In the genomic region with DNA sequence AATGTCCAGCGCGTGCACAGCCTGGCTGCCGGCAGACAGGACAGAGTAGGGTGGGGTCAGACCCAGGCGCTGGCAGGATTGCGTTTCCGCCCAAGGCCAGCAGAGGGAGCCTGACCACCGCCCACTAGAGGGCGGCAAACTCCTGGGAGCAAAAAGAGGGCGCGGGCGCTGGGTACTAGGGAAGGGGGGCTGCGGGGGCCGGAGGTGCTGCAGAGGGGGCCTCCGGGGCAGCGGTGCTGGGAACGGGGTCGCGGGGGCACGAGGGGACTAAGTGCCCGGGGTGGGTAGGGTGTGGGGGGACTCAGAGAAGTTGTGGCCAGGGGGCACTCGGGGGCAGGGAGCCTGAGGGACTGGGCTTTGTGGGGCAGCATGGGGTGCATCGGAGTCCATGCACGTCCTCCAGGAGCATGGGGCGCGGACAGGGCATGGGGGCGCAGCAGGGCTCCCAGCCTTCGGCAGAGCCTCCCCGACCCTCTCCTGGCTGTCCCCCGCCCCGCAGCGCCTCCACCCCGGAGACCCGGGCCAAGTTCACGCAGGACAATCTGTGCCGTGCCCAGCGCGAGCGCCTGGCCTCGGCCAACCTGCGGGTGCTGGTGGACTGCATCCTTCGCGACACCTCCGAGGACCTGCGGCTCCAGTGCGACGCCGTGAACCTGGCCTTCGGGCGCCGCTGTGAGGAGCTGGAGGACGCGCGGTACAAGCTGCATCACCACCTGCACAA, we compare ENCODE assay signal across 9 cellular contexts. TPM values are rescaled to one million over a fixed set of nuclear protein-coding genes. Genes with fewer than 3 reads are reported as not detected.
A peak's percentile ranks its signal among the peaks of the same experiment; 100 is the strongest.
DNase-seq lines count a peak whose midpoint lies in the region; ATAC-seq and TF ChIP-seq lines count a peak whose summit lies in the region.
"Had no signal": no experiment of that assay in that cellular context is flagged by ENCODE, and none has a peak within 500 bp of the region (broad histone marks: within the 10 kb centered on the region; RNA-seq: fewer than 3 reads in every experiment).

No MANE protein-coding gene starts in this region.

- TF ChIP-seq POLR2A in prostate gland (IDR thresholded peaks at IDR 0.05): no peak

- DNase-seq in NCI-H774 (lab: John Stamatoyannopoulos, UW): peak; percentile 42
- peak; percentile 89 for DNase-seq in activated CD8-positive, alpha-beta memory T cell treated with anti-CD3 and anti-CD28 coated beads, Interleukin-2, amount 50 U/mL, for 48 hours
- peak; percentile 26 for DNase-seq in fibroblast of mammary gland (ENCODE audit: low read depth)
- peak; percentile 50 for DNase-seq in prostate gland (ENCODE audit: low spot score)
- DNase-seq in DMS153 (lab: John Stamatoyannopoulos, UW): no peak

- H3K9ac ChIP-seq in BLaER1 treated with 17β-estradiol and CSF1 and Interleukin-3, amounts not matched to agents 10 nM and 100 nM: no peak overlapping the region; a peak in 1 of 22 replicates

- peak overlapping the region; percentile 63 to 89 (median 82) for H3K4me2 ChIP-seq in BLaER1 treated with 17β-estradiol and CSF1 and Interleukin-3, amounts not matched to agents 10 nM and 100 nM

- TF ChIP-seq CTCF in fibroblast of mammary gland (conservative IDR thresholded peaks at IDR 0.05; ENCODE audit: control insufficient read depth, insufficient read depth, low read depth, low read length): peak; percentile 77
- TF ChIP-seq CTCF in prostate gland (IDR thresholded peaks at IDR 0.05): peak; percentile 78 to 90 (median 87)

- ATAC-seq in GM18868 (IDR thresholded peaks at IDR 0.05; ENCODE audit: unreplicated experiment) (peak; percentile 94), HG03108 (IDR thresholded peaks at IDR 0.05; ENCODE audit: unreplicated experiment) (peak; percentile 82)

- peaks cover 10 to 36% (median 23%) of the 10 kb centered on the region in 10 experiments for H3K4me1 ChIP-seq in BLaER1 treated with 17β-estradiol and CSF1 and Interleukin-3, amounts not matched to agents 10 nM and 100 nM
- H3K4me1 ChIP-seq in prostate gland (replicated peaks): no peaks in the 10 kb centered on the region

- intact Hi-C loops in prostate gland (cut with DNase I): no loop called here

- no peaks in the 10 kb centered on the region for H3K27me3 ChIP-seq in BLaER1 treated with 17β-estradiol and CSF1 and Interleukin-3, amounts not matched to agents 10 nM and 100 nM
- H3K27me3 ChIP-seq in prostate gland (replicated peaks; ENCODE audit: insufficient read depth): no peaks in the 10 kb centered on the region

- no peak overlapping the region for H3K4me3 ChIP-seq in BLaER1 treated with 17β-estradiol and CSF1 and Interleukin-3, amounts not matched to agents 10 nM and 100 nM
- H3K4me3 ChIP-seq in fibroblast of mammary gland (ENCODE audit: control insufficient read depth, low read depth, low read length) (no peak overlapping the region), prostate gland (peak overlapping the region in 1 of 2 donors; percentile 21)

- no peaks in the 10 kb centered on the region for H3K9me3 ChIP-seq in BLaER1 treated with 17β-estradiol and CSF1 and Interleukin-3, amounts not matched to agents 10 nM and 100 nM (replicated peaks in 1 of 11)
- no peaks in the 10 kb centered on the region for H3K9me3 ChIP-seq in prostate gland

- 36% methylated on average over 37 of the region's 53 CpGs for WGBS in prostate gland

- H4K20me1 ChIP-seq in BLaER1 treated with 17β-estradiol and CSF1 and Interleukin-3, amounts not matched to agents 10 nM and 100 nM: no peaks in the 10 kb centered on the region

- no peak overlapping the region for H3K27ac ChIP-seq in BLaER1 treated with 17β-estradiol and CSF1 and Interleukin-3, amounts not matched to agents 10 nM and 100 nM
- H3K27ac ChIP-seq in prostate gland: no peak overlapping the region

- H3K36me3 ChIP-seq in BLaER1 treated with 17β-estradiol and CSF1 and Interleukin-3, amounts not matched to agents 10 nM and 100 nM: no peaks in the 10 kb centered on the region
- no peaks in the 10 kb centered on the region for H3K36me3 ChIP-seq in prostate gland

RNA-seq across cellular contexts. Expression of gene TEKT4, which starts 3.2 kb away (rescaled TPM):
- 1 to 10 TPM in 1 of 2 donors, under 1 TPM in 1; 0.09 to 1.6 TPM for total RNA-seq in prostate gland
- total RNA-seq: activated CD8-positive, alpha-beta memory T cell treated with anti-CD3 and anti-CD28 coated beads for 36 hours had no signal
